1 cellular context compared by ENCODE assay signal in the genomic region with DNA sequence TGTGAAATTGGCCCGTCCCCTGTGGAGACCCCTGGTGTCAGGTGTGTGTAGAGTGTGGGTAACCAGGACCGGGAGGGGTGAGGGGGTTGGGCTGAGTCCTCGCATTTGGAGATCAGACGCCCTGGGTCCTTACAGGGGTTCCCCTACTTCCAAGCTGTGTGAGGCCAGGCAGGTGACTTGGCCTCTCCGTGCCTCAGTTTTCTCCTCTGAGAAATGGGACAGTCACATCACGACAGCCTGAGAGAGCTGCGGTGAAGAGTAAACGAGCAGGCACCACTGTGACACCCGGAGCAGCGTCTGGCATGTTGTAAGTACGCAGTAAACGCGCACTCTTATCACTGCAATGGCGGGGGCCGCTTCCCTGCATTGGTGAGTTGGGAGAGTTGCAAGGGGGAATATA.
TF ChIP-seq lines count a peak whose summit lies in the region.

No MANE protein-coding gene starts in this region.

TF ChIP-seq in WTC11, 78 proteins besides CTCF, POLR2A, EP300 and RAD21 (continued from another document):
- TF ChIP-seq, protein P1, sequence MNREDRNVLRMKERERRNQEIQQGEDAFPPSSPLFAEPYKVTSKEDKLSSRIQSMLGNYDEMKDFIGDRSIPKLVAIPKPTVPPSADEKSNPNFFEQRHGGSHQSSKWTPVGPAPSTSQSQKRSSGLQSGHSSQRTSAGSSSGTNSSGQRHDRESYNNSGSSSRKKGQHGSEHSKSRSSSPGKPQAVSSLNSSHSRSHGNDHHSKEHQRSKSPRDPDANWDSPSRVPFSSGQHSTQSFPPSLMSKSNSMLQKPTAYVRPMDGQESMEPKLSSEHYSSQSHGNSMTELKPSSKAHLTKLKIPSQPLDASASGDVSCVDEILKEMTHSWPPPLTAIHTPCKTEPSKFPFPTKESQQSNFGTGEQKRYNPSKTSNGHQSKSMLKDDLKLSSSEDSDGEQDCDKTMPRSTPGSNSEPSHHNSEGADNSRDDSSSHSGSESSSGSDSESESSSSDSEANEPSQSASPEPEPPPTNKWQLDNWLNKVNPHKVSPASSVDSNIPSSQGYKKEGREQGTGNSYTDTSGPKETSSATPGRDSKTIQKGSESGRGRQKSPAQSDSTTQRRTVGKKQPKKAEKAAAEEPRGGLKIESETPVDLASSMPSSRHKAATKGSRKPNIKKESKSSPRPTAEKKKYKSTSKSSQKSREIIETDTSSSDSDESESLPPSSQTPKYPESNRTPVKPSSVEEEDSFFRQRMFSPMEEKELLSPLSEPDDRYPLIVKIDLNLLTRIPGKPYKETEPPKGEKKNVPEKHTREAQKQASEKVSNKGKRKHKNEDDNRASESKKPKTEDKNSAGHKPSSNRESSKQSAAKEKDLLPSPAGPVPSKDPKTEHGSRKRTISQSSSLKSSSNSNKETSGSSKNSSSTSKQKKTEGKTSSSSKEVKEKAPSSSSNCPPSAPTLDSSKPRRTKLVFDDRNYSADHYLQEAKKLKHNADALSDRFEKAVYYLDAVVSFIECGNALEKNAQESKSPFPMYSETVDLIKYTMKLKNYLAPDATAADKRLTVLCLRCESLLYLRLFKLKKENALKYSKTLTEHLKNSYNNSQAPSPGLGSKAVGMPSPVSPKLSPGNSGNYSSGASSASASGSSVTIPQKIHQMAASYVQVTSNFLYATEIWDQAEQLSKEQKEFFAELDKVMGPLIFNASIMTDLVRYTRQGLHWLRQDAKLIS (CRISPR knock-in tag; IDR thresholded peaks at IDR 0.05; ENCODE audit: borderline replicate concordance), result no peak
- no peak for TF ChIP-seq NR2C2 (CRISPR knock-in tag; IDR thresholded peaks at IDR 0.05)
- no peak for TF ChIP-seq ZNF121 (CRISPR knock-in tag; IDR thresholded peaks at IDR 0.05)
- TF ChIP-seq, protein P2, sequence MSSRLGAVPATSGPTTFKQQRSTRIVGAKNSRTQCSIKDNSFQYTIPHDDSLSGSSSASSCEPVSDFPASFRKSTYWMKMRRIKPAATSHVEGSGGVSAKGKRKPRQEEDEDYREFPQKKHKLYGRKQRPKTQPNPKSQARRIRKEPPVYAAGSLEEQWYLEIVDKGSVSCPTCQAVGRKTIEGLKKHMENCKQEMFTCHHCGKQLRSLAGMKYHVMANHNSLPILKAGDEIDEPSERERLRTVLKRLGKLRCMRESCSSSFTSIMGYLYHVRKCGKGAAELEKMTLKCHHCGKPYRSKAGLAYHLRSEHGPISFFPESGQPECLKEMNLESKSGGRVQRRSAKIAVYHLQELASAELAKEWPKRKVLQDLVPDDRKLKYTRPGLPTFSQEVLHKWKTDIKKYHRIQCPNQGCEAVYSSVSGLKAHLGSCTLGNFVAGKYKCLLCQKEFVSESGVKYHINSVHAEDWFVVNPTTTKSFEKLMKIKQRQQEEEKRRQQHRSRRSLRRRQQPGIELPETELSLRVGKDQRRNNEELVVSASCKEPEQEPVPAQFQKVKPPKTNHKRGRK (CRISPR knock-in tag; IDR thresholded peaks at IDR 0.05; ENCODE audit: borderline replicate concordance), result no peak
- TF ChIP-seq TEAD1 (CRISPR knock-in tag; IDR thresholded peaks at IDR 0.05), result no peak
- no peak for TF ChIP-seq SP1 (CRISPR knock-in tag; conservative IDR thresholded peaks at IDR 0.05)
- no peak for TF ChIP-seq FOXJ3 (CRISPR knock-in tag; IDR thresholded peaks at IDR 0.05; ENCODE audit: borderline replicate concordance)
- TF ChIP-seq MYBL2 (CRISPR knock-in tag; IDR thresholded peaks at IDR 0.05), result no peak
- TF ChIP-seq, protein P3, sequence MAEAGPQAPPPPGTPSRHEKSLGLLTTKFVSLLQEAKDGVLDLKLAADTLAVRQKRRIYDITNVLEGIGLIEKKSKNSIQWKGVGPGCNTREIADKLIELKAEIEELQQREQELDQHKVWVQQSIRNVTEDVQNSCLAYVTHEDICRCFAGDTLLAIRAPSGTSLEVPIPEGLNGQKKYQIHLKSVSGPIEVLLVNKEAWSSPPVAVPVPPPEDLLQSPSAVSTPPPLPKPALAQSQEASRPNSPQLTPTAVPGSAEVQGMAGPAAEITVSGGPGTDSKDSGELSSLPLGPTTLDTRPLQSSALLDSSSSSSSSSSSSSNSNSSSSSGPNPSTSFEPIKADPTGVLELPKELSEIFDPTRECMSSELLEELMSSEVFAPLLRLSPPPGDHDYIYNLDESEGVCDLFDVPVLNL (CRISPR knock-in tag; IDR thresholded peaks at IDR 0.05; ENCODE audit: borderline replicate concordance, low read depth), result no peak
